ENCODE assay signal across 27 cellular contexts in genomic region chr5:107127906-107128305, GRCh38.
"Had no signal": no experiment of that assay in that cellular context is flagged by ENCODE, and none has a peak within 500 bp of the region (broad histone marks: within the 10 kb centered on the region; RNA-seq: fewer than 3 reads in every experiment).

No MANE protein-coding gene starts in this region.

- H3K4me2 ChIP-seq: neural progenitor cell had no signal

- H3K4me1 ChIP-seq: colonic mucosa, foreskin keratinocyte, parathyroid adenoma, thyroid gland, vagina had no signal

- H3K9me3 ChIP-seq: colonic mucosa, stomach, thyroid gland had no signal

- H3K27me3 ChIP-seq: colonic mucosa, esophagus muscularis mucosa, foreskin keratinocyte, heart right ventricle, neural progenitor cell, stomach, thyroid gland, vagina had no signal

- H3K4me3 ChIP-seq: colonic mucosa, esophagus muscularis mucosa, heart right ventricle, lung, neural progenitor cell, stomach, thyroid gland, vagina had no signal

- ATAC-seq: foreskin keratinocyte; left colon; naive thymus-derived CD4-positive, alpha-beta T cell; sciatic nerve; stimulated activated effector memory CD8-positive, alpha-beta T cell treated with anti-CD3 and anti-CD28 coated beads, Interleukin-12 subunit alpha, Interleukin-12 subunit beta, amount 100 ng/mL, for 72 hours had no signal

- H3K27ac ChIP-seq: colonic mucosa, esophagus muscularis mucosa, foreskin keratinocyte, neural progenitor cell, parathyroid adenoma, stomach, thyroid gland, vagina had no signal

- H3K36me3 ChIP-seq: colonic mucosa, esophagus muscularis mucosa, heart right ventricle, neural progenitor cell, stomach, thyroid gland, vagina had no signal

- H3K9ac ChIP-seq: neural progenitor cell, parathyroid adenoma had no signal

- H2AFZ ChIP-seq: neural progenitor cell, parathyroid adenoma had no signal

- H3K79me2 ChIP-seq: parathyroid adenoma had no signal

- DNase-seq: colonic mucosa; effector CD8-positive, alpha-beta T cell; endodermal cell; foreskin keratinocyte; glutamatergic neuron; heart right ventricle; hippocampal formation; immature natural killer cell; islet precursor cell; kidney glomerular epithelial cell; left colon; mesenchymal stem cell; midbrain; naive thymus-derived CD4-positive, alpha-beta T cell; stimulated activated CD4-positive, alpha-beta T cell treated with anti-CD3 and anti-CD28 coated beads, Interleukin-2, amount 100 ng/mL, for 24 hours; stimulated activated CD4-positive, alpha-beta T cell treated with anti-CD3 and anti-CD28 coated beads, Interleukin-4, amount 100 ng/mL, for 24 hours; stimulated activated naive CD4-positive, alpha-beta T cell treated with Interleukin-2 at 50 U/mL for 16 hours; stomach; thyroid gland; trophoblast cell had no signal
